In the genomic region with DNA sequence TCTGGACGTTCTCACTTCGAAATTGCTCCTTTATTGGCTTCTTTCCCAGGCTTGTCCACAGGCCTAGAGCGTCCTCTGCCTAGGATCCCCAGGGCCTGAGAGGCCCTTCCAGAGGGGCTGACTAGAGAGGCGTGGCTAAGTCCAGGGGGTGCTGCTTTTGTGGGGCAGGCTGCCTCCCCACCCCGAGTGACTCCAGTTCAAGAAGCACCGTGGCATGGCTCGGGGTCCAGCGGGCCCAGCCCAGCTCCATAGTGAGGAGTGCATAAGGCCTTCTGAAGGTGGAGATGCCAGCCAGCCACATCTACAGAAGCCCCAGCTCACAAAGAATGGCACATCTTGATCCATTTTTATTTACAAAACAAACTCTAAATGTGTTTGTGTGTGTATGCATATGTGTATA, we compare ENCODE assay signal across 21 cellular contexts.
"Had no signal": no experiment of that assay in that cellular context is flagged by ENCODE, and none has a peak within 500 bp of the region (broad histone marks: within the 10 kb centered on the region; RNA-seq: fewer than 3 reads in every experiment).

No MANE protein-coding gene starts in this region.

- H3K36me3 ChIP-seq: gastroesophageal sphincter, heart left ventricle, right lobe of liver, transverse colon, uterus had no signal

- H3K9me3 ChIP-seq: gastroesophageal sphincter, heart left ventricle, right lobe of liver, transverse colon, uterus had no signal

- DNase-seq: activated CD8-positive, alpha-beta memory T cell treated with anti-CD3 and anti-CD28 coated beads, Interleukin-2, amount 50 U/mL, for 48 hours; activated naive CD4-positive, alpha-beta T cell treated with anti-CD3 and anti-CD28 coated beads, Interleukin-2, amount 10 ng/mL, durations not matched to agents 7 days and 5 days; activated T-cell treated with anti-CD3 and anti-CD28 coated beads, Interleukin-2, amount 50 U/mL, for 4 hours; amygdala; cortex of kidney; left cardiac atrium; mesenchymal stem cell; nucleus accumbens; posterior cingulate gyrus; right lobe of liver; stimulated activated CD4-positive, alpha-beta T cell treated with anti-CD3 and anti-CD28 coated beads, Interleukin-1b, Interleukin-23, amount 100 ng/mL, for 48 hours; T1000; transverse colon; uterus had no signal

- H3K27ac ChIP-seq: epithelial cell of prostate, gastroesophageal sphincter, heart left ventricle, right lobe of liver, skin epidermis, transverse colon, uterus had no signal

- ATAC-seq: activated T-cell treated with anti-CD3 and anti-CD28 coated beads, Interleukin-2, amount 50 U/mL, for 4 hours; gastroesophageal sphincter; heart left ventricle; left cardiac atrium; natural killer cell treated with Interleukin-12 subunit alpha and Interleukin-12 subunit beta and Interleukin-15 and Interleukin-18, amount 100 ng/mL, for 72 hours; right lobe of liver; WTC11 had no signal

- H3K4me3 Mint-ChIP-seq: activated naive CD4-positive, alpha-beta T cell treated with anti-CD3 and anti-CD28 coated beads, Interleukin-2, amount 10 ng/mL, durations not matched to agents 7 days and 5 days; activated T-cell treated with anti-CD3 and anti-CD28 coated beads, Interleukin-2, amount 50 U/mL, for 4 hours; natural killer cell treated with Interleukin-12 subunit alpha and Interleukin-12 subunit beta and Interleukin-15 and Interleukin-18, amount 100 ng/mL, for 72 hours; T-helper 1 cell treated with Interleukin-12 subunit alpha and Interleukin-12 subunit beta and Interleukin-4 antibody, amounts not matched to agents 30 μg/mL and 1 μg/mL, for 36 hours; WTC11 had no signal

- H3K9me3 Mint-ChIP-seq: activated naive CD4-positive, alpha-beta T cell treated with anti-CD3 and anti-CD28 coated beads, Interleukin-2, amount 10 ng/mL, durations not matched to agents 7 days and 5 days; activated T-cell treated with anti-CD3 and anti-CD28 coated beads, Interleukin-2, amount 50 U/mL, for 4 hours; natural killer cell treated with Interleukin-12 subunit alpha and Interleukin-12 subunit beta and Interleukin-15 and Interleukin-18, amount 100 ng/mL, for 72 hours; T-helper 1 cell treated with Interleukin-12 subunit alpha and Interleukin-12 subunit beta and Interleukin-4 antibody, amounts not matched to agents 30 μg/mL and 1 μg/mL, for 36 hours; WTC11 had no signal

- H3K27ac Mint-ChIP-seq: activated naive CD4-positive, alpha-beta T cell treated with anti-CD3 and anti-CD28 coated beads, Interleukin-2, amount 10 ng/mL, durations not matched to agents 7 days and 5 days; natural killer cell treated with Interleukin-12 subunit alpha and Interleukin-12 subunit beta and Interleukin-15 and Interleukin-18, amount 100 ng/mL, for 72 hours; T-helper 1 cell treated with Interleukin-12 subunit alpha and Interleukin-12 subunit beta and Interleukin-4 antibody, amounts not matched to agents 30 μg/mL and 1 μg/mL, for 36 hours; WTC11 had no signal

- H3K4me1 ChIP-seq: uterus had no signal

- H3K4me3 ChIP-seq: gastroesophageal sphincter, heart left ventricle, right lobe of liver, skin epidermis, transverse colon, uterus had no signal

- H3K27me3 Mint-ChIP-seq: natural killer cell treated with Interleukin-12 subunit alpha and Interleukin-12 subunit beta and Interleukin-15 and Interleukin-18, amount 100 ng/mL, for 72 hours had no signal

- H3K36me3 Mint-ChIP-seq: activated naive CD4-positive, alpha-beta T cell treated with anti-CD3 and anti-CD28 coated beads, Interleukin-2, amount 10 ng/mL, durations not matched to agents 7 days and 5 days; natural killer cell treated with Interleukin-12 subunit alpha and Interleukin-12 subunit beta and Interleukin-15 and Interleukin-18, amount 100 ng/mL, for 72 hours; WTC11 had no signal

- H3K27me3 ChIP-seq: gastroesophageal sphincter, heart left ventricle, right lobe of liver, transverse colon, uterus had no signal
